ENCODE assay signal across 8 cellular contexts in genomic region chr7:17941171-17941490, GRCh38. TPM values are rescaled to one million over a fixed set of nuclear protein-coding genes. Genes with fewer than 3 reads are reported as not detected.
DNase-seq lines count a peak whose midpoint lies in the region; ATAC-seq, FAIRE-seq and TF ChIP-seq lines count a peak whose summit lies in the region.

No MANE protein-coding gene starts in this region.

- WGBS in suprapubic skin: 24% methylated on average over 5 of the region's 5 CpGs

- H3K4me3 ChIP-seq in CD4-positive, CD25-positive, alpha-beta regulatory T cell (ENCODE audit: low read depth, low read length): peak overlapping the region; percentile 80
- H3K4me3 ChIP-seq in KMS-11 (IDR thresholded peaks at IDR 0.05; ENCODE audit: insufficient read depth, low read depth, low read length) (no peak overlapping the region), astrocyte (ENCODE audit: insufficient read depth, low read depth, low read length) (peak overlapping the region; percentile 97), suprapubic skin (peak overlapping the region; percentile 83)

- H3K27me3 ChIP-seq in CD4-positive, CD25-positive, alpha-beta regulatory T cell (ENCODE audit: control insufficient read depth, insufficient read depth, low read length): no peaks in the 10 kb centered on the region
- H3K27me3 ChIP-seq in KMS-11 (ENCODE audit: insufficient read depth, low read depth) (no peaks in the 10 kb centered on the region), astrocyte (ENCODE audit: insufficient read depth, low read length) (no peaks in the 10 kb centered on the region), layer of hippocampus (ENCODE audit: control insufficient read depth, insufficient read depth, low read length) (no peaks in the 10 kb centered on the region), suprapubic skin (no peaks in the 10 kb centered on the region)

- H3K9ac ChIP-seq in KMS-11 (no peak overlapping the region; the same call in 1 of the 2 replicates), astrocyte (ENCODE audit: low read length) (peak overlapping the region; percentile 99)

- H3K4me1 Mint-ChIP-seq in CD4-positive, CD25-positive, alpha-beta regulatory T cell: peaks cover 30 to 50% (median 39%) of the 10 kb centered on the region in 4 donors
- H3K4me1 Mint-ChIP-seq in astrocyte (ENCODE audit: low read depth, unreplicated experiment): peaks cover 7% of the 10 kb centered on the region

- peak overlapping the region; percentile 95 to 100 (median 98) for H3K4me3 Mint-ChIP-seq in CD4-positive, CD25-positive, alpha-beta regulatory T cell
- H3K4me3 Mint-ChIP-seq in astrocyte (ENCODE audit: unreplicated experiment): peak overlapping the region; percentile 95

- H3K9me3 ChIP-seq in CD4-positive, CD25-positive, alpha-beta regulatory T cell (ENCODE audit: control insufficient read depth in 2 of 2, low read length in 2 of 2): no peaks in the 10 kb centered on the region
- H3K9me3 ChIP-seq in astrocyte (ENCODE audit: insufficient read depth, low read depth, low read length) (no peaks in the 10 kb centered on the region), suprapubic skin (no peaks in the 10 kb centered on the region)

- no peak for ATAC-seq in CD4-positive, CD25-positive, alpha-beta regulatory T cell (ENCODE audit: low read depth in 2 of 2)
- ATAC-seq in GM21423 (IDR thresholded peaks at IDR 0.05; ENCODE audit: unreplicated experiment): no peak

- no peak for TF ChIP-seq CTCF in KMS-11 (conservative IDR thresholded peaks at IDR 0.05; ENCODE audit: low read depth, low read length)
- peak; percentile 14 for TF ChIP-seq CTCF in astrocyte (IDR thresholded peaks at IDR 0.05; ENCODE audit: insufficient read depth, low read depth, low read length)
- TF ChIP-seq CTCF in suprapubic skin (IDR thresholded peaks at IDR 0.05): no peak

- peaks cover 36% of the 10 kb centered on the region for H3K4me1 ChIP-seq in CD4-positive, CD25-positive, alpha-beta regulatory T cell (ENCODE audit: control insufficient read depth, insufficient read depth, low read length, poor library complexity, severe bottlenecking)
- H3K4me1 ChIP-seq in KMS-11 (ENCODE audit: low read depth, poor library complexity, severe bottlenecking) (peaks cover 35% of the 10 kb centered on the region), astrocyte (ENCODE audit: insufficient read depth, low read length) (peaks cover 7% of the 10 kb centered on the region), suprapubic skin (peaks cover 47% of the 10 kb centered on the region)

- FAIRE-seq in astrocyte (lab: Jason Lieb, UNC): no peak

- peaks cover 0 to 2% (median 0%) of the 10 kb centered on the region in 7 donors for H3K9me3 Mint-ChIP-seq in CD4-positive, CD25-positive, alpha-beta regulatory T cell
- no peaks in the 10 kb centered on the region for H3K9me3 Mint-ChIP-seq in astrocyte (ENCODE audit: unreplicated experiment)

- peak overlapping the region; percentile 99 for H3K27ac Mint-ChIP-seq in CD4-positive, CD25-positive, alpha-beta regulatory T cell
- peak overlapping the region; percentile 90 for H3K27ac Mint-ChIP-seq in astrocyte (ENCODE audit: unreplicated experiment)

- H3K27me3 Mint-ChIP-seq in CD4-positive, CD25-positive, alpha-beta regulatory T cell: peaks cover 5% of the 10 kb centered on the region
- H3K27me3 Mint-ChIP-seq in astrocyte (ENCODE audit: low read depth, unreplicated experiment): no peaks in the 10 kb centered on the region

- no peak for TF ChIP-seq EP300 in suprapubic skin (IDR thresholded peaks at IDR 0.05)

- H3K36me3 Mint-ChIP-seq in CD4-positive, CD25-positive, alpha-beta regulatory T cell: no peaks in the 10 kb centered on the region
- H3K36me3 Mint-ChIP-seq in astrocyte (ENCODE audit: low read depth, unreplicated experiment): no peaks in the 10 kb centered on the region

- H3K79me2 ChIP-seq in KMS-11 (ENCODE audit: insufficient read depth, low read depth): peaks cover 40% of the 10 kb centered on the region
- peaks cover 41% of the 10 kb centered on the region for H3K79me2 ChIP-seq in astrocyte (ENCODE audit: insufficient read depth, low read length)

- H2AFZ ChIP-seq in KMS-11 (ENCODE audit: low read depth) (peak overlapping the region; percentile 95), astrocyte (ENCODE audit: low read depth, low read length) (peak overlapping the region; percentile 96)

- DNase-seq in CD4-positive, CD25-positive, alpha-beta regulatory T cell: peak in 2 of 3 donors; percentile 22 to 32
- DNase-seq in astrocyte (ENCODE audit: low read depth) (no peak), suprapubic skin (ENCODE audit: low spot score in 2 of 2) (no peak), ecto neural progenitor cell (ENCODE audit: low spot score) (no peak), HCEC 1CT (no peak)

- peaks cover 2% of the 10 kb centered on the region for H3K36me3 ChIP-seq in CD4-positive, CD25-positive, alpha-beta regulatory T cell (ENCODE audit: control insufficient read depth, insufficient read depth, low read length)
- H3K36me3 ChIP-seq in KMS-11 (ENCODE audit: insufficient read depth) (no peaks in the 10 kb centered on the region), astrocyte (ENCODE audit: insufficient read depth, low read length) (no peaks in the 10 kb centered on the region), suprapubic skin (no peaks in the 10 kb centered on the region)

- peak overlapping the region; percentile 93 for H3K27ac ChIP-seq in CD4-positive, CD25-positive, alpha-beta regulatory T cell (ENCODE audit: insufficient read depth, low read length, poor library complexity, severe bottlenecking)
- H3K27ac ChIP-seq in KMS-11: 0 out of 2 replicates have a peak overlapping the region, but pooled peaks have one; percentile 91
- H3K27ac ChIP-seq in astrocyte (ENCODE audit: low read depth, low read length): peak overlapping the region; percentile 96
- H3K27ac ChIP-seq in layer of hippocampus (ENCODE audit: low read depth, low read length): peak overlapping the region; percentile 89
- H3K27ac ChIP-seq in suprapubic skin: peak overlapping the region; percentile 98

- TF ChIP-seq POLR2A in suprapubic skin (IDR thresholded peaks at IDR 0.05): no peak

- H3K4me2 ChIP-seq in KMS-11 (peak overlapping the region; percentile 66), astrocyte (ENCODE audit: low read length) (peak overlapping the region; percentile 96)

- H4K20me1 ChIP-seq in KMS-11 (ENCODE audit: insufficient read depth) (no peaks in the 10 kb centered on the region), astrocyte (ENCODE audit: insufficient read depth, low read length) (no peaks in the 10 kb centered on the region)

RNA-seq across cellular contexts. Expression of gene SNX13, which starts 0.8 kb away (rescaled TPM):
- total RNA-seq in CD4-positive, CD25-positive, alpha-beta regulatory T cell: 32.5 TPM
- polyA plus RNA-seq in CD4-positive, CD25-positive, alpha-beta regulatory T cell: 10 to 100 TPM; 11.9 to 13.1 (median 12.8) TPM
- total RNA-seq in astrocyte (32.9 and 39.7 TPM in 2 replicates), suprapubic skin (10 to 100 TPM; 32.7 to 69.9 (median 59.7) TPM)

Comparison
In these comparisons a context has a peak if more than half of its experiments do, and no peak if none do; other contexts are left out.
1. DNase-seq: peak in CD4-positive, CD25-positive, alpha-beta regulatory T cell (2 of 3); none in astrocyte (single experiment), suprapubic skin (0 of 2), ecto neural progenitor cell (single experiment) and HCEC 1CT (single experiment).
2. Peak in every context shown above with its lines, with median percentiles within 50 percentile points of each other: H3K27ac ChIP-seq.